21 cellular contexts compared by ENCODE assay signal in the genomic region with DNA sequence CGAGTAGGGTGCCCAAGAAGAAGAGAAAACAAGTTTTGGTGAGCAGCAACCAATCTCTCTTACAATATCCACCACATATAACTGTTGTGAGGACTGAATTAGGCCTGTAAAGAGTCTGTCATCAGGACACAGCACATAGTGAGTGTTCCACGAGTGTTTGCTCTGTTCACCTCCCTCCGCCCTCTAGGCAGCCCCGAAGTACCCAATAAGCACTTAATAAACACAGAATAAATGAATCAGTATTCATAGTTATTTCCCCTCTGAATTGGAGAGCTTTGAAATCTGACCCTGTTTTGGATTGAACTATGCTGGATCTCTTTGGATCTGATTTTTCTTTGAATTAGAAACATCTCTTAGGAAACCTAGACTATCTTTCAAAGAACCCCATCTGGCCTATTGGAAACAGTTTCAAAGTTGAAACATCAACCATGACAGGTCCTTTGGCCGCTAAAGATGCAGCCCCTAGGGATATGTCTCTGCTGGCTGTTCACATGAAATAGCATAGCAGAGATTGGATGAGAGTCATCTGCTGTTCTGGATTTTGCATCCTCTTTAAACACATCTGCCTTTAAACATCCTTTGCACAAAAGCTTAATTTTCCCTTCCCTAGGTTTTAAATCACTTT.
"Had no signal": no experiment of that assay in that cellular context is flagged by ENCODE, and none has a peak within 500 bp of the region (broad histone marks: within the 10 kb centered on the region; RNA-seq: fewer than 3 reads in every experiment).

No MANE protein-coding gene starts in this region.

- H3K4me1 ChIP-seq: ascending aorta, breast epithelium, gastrocnemius medialis, heart left ventricle, pancreas, right lobe of liver, stomach had no signal

- H3K9me3 ChIP-seq: ascending aorta, gastrocnemius medialis, neutrophil, pancreas, right lobe of liver had no signal

- ATAC-seq: activated CD8-positive, alpha-beta T cell treated with anti-CD3 and anti-CD28 coated beads, Interleukin-2, amount 10 ng/mL, durations not matched to agents 7 days and 5 days; activated naive CD8-positive, alpha-beta T cell treated with anti-CD3 and anti-CD28 coated beads, Interleukin-2, amount 50 U/mL, for 24 hours; gastrocnemius medialis; natural killer cell; right lobe of liver; stimulated activated effector memory CD8-positive, alpha-beta T cell treated with anti-CD3 and anti-CD28 coated beads, Interleukin-12 subunit alpha, Interleukin-12 subunit beta, amount 100 ng/mL, for 72 hours had no signal

- H3K27ac ChIP-seq: ascending aorta, gastrocnemius medialis, heart left ventricle, neutrophil, pancreas, right lobe of liver, SK-N-MC, stomach had no signal

- H3K36me3 ChIP-seq: ascending aorta, breast epithelium, gastrocnemius medialis, heart left ventricle, neutrophil, pancreas, right lobe of liver, stomach had no signal

- DNase-seq: activated CD4-positive, alpha-beta T cell treated with anti-CD3 and anti-CD28 coated beads, Interleukin-2, amount 10 ng/mL, durations not matched to agents 7 days and 5 days; activated CD8-positive, alpha-beta T cell treated with anti-CD3 and anti-CD28 coated beads, Interleukin-2, amount 10 ng/mL, durations not matched to agents 7 days and 5 days; activated naive CD4-positive, alpha-beta T cell treated with anti-CD3 and anti-CD28 coated beads, Interleukin-2, amount 10 ng/mL, durations not matched to agents 7 days and 5 days; activated naive CD8-positive, alpha-beta T cell treated with anti-CD3 and anti-CD28 coated beads, Interleukin-2, amount 50 U/mL, for 24 hours; activated T-cell treated with anti-CD3 and anti-CD28 coated beads, Interleukin-2, amount 50 U/mL, for 24 hours; cerebellar nuclear complex; cortex of kidney; gastrocnemius medialis; natural killer cell; pancreas; right lobe of liver; stimulated activated CD4-positive, alpha-beta T cell treated with anti-CD3 and anti-CD28 coated beads, Interleukin-4, amount 100 ng/mL, for 24 hours; stomach; trophoblast cell had no signal

- H3K27me3 ChIP-seq: ascending aorta, breast epithelium, gastrocnemius medialis, heart left ventricle, neutrophil, pancreas, right lobe of liver had no signal

- H3K4me3 ChIP-seq: ascending aorta, breast epithelium, gastrocnemius medialis, heart left ventricle, pancreas, right lobe of liver, SK-N-MC, smooth muscle cell, stomach had no signal
